In the genomic region with DNA sequence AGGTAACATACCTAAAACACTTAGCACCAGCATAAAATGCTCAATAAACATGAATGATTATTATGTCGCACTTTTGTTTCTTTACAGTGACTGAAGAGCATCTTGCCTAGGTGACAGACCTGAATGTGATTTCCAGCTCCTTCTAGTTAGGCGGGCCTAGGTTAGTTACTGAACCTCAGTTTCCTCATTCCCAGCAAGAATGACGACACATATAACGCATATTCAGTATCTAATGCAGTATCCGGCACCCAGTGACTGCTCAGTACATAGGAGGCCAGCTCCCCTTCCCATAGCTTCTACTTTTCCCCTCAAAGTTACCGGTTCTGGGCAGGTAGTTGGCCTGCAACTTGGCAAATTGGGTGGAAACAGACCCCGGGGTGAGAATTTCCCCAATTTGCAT, we compare ENCODE assay signal across 9 cellular contexts. TPM values are rescaled to one million over a fixed set of nuclear protein-coding genes. Genes with fewer than 3 reads are reported as not detected.
DNase-seq lines count a peak whose midpoint lies in the region; ATAC-seq and TF ChIP-seq lines count a peak whose summit lies in the region.
"Had no signal": no experiment of that assay in that cellular context is flagged by ENCODE, and none has a peak within 500 bp of the region (broad histone marks: within the 10 kb centered on the region; RNA-seq: fewer than 3 reads in every experiment).

No MANE protein-coding gene starts in this region.

- TF ChIP-seq CTCF in brain (conservative IDR thresholded peaks at IDR 0.05): no peak

- H3K36me3 Mint-ChIP-seq in CD8-positive, alpha-beta memory T cell: peaks cover 0 to 5% (median 0%) of the 10 kb centered on the region in 3 donors
- H3K36me3 Mint-ChIP-seq in brain: peaks cover 7% of the 10 kb centered on the region
- H3K36me3 Mint-ChIP-seq in naive thymus-derived CD4-positive, alpha-beta T cell: peaks cover 0 to 9% (median 0%) of the 10 kb centered on the region in 5 donors

- peak overlapping the region; percentile 19; the same call in 1 of the 2 replicates for H2AFZ ChIP-seq in Karpas-422 (ENCODE audit: low read length)

- peaks cover 18 to 28% (median 26%) of the 10 kb centered on the region in 3 donors for H3K4me1 Mint-ChIP-seq in CD8-positive, alpha-beta memory T cell
- peaks cover 29% of the 10 kb centered on the region for H3K4me1 Mint-ChIP-seq in brain
- H3K4me1 Mint-ChIP-seq in naive thymus-derived CD4-positive, alpha-beta T cell: peaks cover 0 to 32% (median 24%) of the 10 kb centered on the region in 7 donors

- no peaks in the 10 kb centered on the region for H3K27me3 Mint-ChIP-seq in CD8-positive, alpha-beta memory T cell
- H3K27me3 Mint-ChIP-seq in brain: peaks cover 6% of the 10 kb centered on the region
- no peaks in the 10 kb centered on the region for H3K27me3 Mint-ChIP-seq in naive thymus-derived CD4-positive, alpha-beta T cell

- H3K9ac ChIP-seq in Karpas-422 (ENCODE audit: low read length): peak overlapping the region; percentile 76

- H3K4me3 Mint-ChIP-seq in CD8-positive, alpha-beta memory T cell: peak overlapping the region in 6 of 7 donors; percentile 79 to 92 (median 87)
- peak overlapping the region; percentile 89 to 94 (median 93) for H3K4me3 Mint-ChIP-seq in brain
- H3K4me3 Mint-ChIP-seq in naive thymus-derived CD4-positive, alpha-beta T cell: peak overlapping the region; percentile 80 to 99 (median 94)

- H3K9me2 ChIP-seq in Karpas-422 (replicated peaks; ENCODE audit: insufficient read depth, low read length): no peaks in the 10 kb centered on the region

- no peak for ATAC-seq in naive thymus-derived CD4-positive, alpha-beta T cell
- ATAC-seq in HG02970 (IDR thresholded peaks at IDR 0.05; ENCODE audit: low FRiP score, unreplicated experiment): no peak
- no peak for ATAC-seq in GM18868 (IDR thresholded peaks at IDR 0.05; ENCODE audit: unreplicated experiment)

- intact Hi-C loops in naive thymus-derived CD4-positive, alpha-beta T cell (cut with micrococcal nuclease): no loop called here

- no peaks in the 10 kb centered on the region for H4K20me1 ChIP-seq in Karpas-422 (ENCODE audit: insufficient read depth, low read depth, low read length)

- no peaks in the 10 kb centered on the region for H3K9me3 ChIP-seq in CD8-positive, alpha-beta memory T cell (ENCODE audit: low read length)
- no peaks in the 10 kb centered on the region for H3K9me3 ChIP-seq in Karpas-422 (ENCODE audit: low read length)
- H3K9me3 ChIP-seq in naive thymus-derived CD4-positive, alpha-beta T cell (ENCODE audit: control insufficient read depth in 2 of 3, low read length in 3 of 3): no peaks in the 10 kb centered on the region

- H3K4me1 ChIP-seq in CD8-positive, alpha-beta memory T cell (ENCODE audit: insufficient read depth, low read length): peaks cover 9% of the 10 kb centered on the region
- H3K4me1 ChIP-seq in Karpas-422 (ENCODE audit: low read length): peaks cover 28% of the 10 kb centered on the region
- H3K4me1 ChIP-seq in naive thymus-derived CD4-positive, alpha-beta T cell (ENCODE audit: control insufficient read depth in 2 of 2, insufficient read depth in 2 of 2, low read length in 2 of 2): peaks cover 9 to 10% of the 10 kb centered on the region in 2 donors

- CTCF ChIA-PET in CD8-positive, alpha-beta memory T cell (lab: Charles Lee): no interaction called here
- CTCF ChIA-PET in naive thymus-derived CD4-positive, alpha-beta T cell (lab: Charles Lee): no interaction called here

- peak overlapping the region; percentile 73 for H3K4me2 ChIP-seq in Karpas-422 (ENCODE audit: low read depth, low read length, poor library complexity, severe bottlenecking)

- DNase-seq in CD8-positive, alpha-beta memory T cell: no peak
- DNase-seq in Karpas-422 (peak; percentile 65), mucosa of gallbladder (ENCODE audit: low spot score) (no peak), NCI-H524 treated with DMSO at 0.1 percent for 48 hours (lab: John Stamatoyannopoulos, UW) (no peak)
- no peak for DNase-seq in naive thymus-derived CD4-positive, alpha-beta T cell

- no peaks in the 10 kb centered on the region for H3K9me3 Mint-ChIP-seq in CD8-positive, alpha-beta memory T cell
- peaks cover 0 to 5% (median 0%) of the 10 kb centered on the region in 5 experiments for H3K9me3 Mint-ChIP-seq in brain
- H3K9me3 Mint-ChIP-seq in naive thymus-derived CD4-positive, alpha-beta T cell: no peaks in the 10 kb centered on the region

- H3K4me3 ChIP-seq in CD8-positive, alpha-beta memory T cell (ENCODE audit: low read length): peak overlapping the region; percentile 54
- H3K4me3 ChIP-seq in Karpas-422 (ENCODE audit: low read length): peak overlapping the region; percentile 74
- H3K4me3 ChIP-seq in naive thymus-derived CD4-positive, alpha-beta T cell (ENCODE audit: low read length): peak overlapping the region; percentile 78

- no peaks in the 10 kb centered on the region for H3K36me3 ChIP-seq in CD8-positive, alpha-beta memory T cell (ENCODE audit: insufficient read depth, low read length)
- no peaks in the 10 kb centered on the region for H3K36me3 ChIP-seq in Karpas-422 (ENCODE audit: insufficient read depth, low read length)
- H3K36me3 ChIP-seq in naive thymus-derived CD4-positive, alpha-beta T cell (ENCODE audit: control insufficient read depth in 2 of 3, insufficient read depth in 3 of 3, low read length in 3 of 3): no peaks in the 10 kb centered on the region

- no peaks in the 10 kb centered on the region for H3K27me3 ChIP-seq in CD8-positive, alpha-beta memory T cell (ENCODE audit: insufficient read depth, low read length, poor library complexity, severe bottlenecking)
- H3K27me3 ChIP-seq in Karpas-422 (ENCODE audit: low read length): no peaks in the 10 kb centered on the region
- no peaks in the 10 kb centered on the region for H3K27me3 ChIP-seq in naive thymus-derived CD4-positive, alpha-beta T cell (ENCODE audit: control insufficient read depth in 2 of 2, insufficient read depth in 2 of 2, low read length in 2 of 2)

- H3K79me2 ChIP-seq in Karpas-422 (ENCODE audit: low read length): peaks cover 51% of the 10 kb centered on the region

- H3K27ac ChIP-seq in CD8-positive, alpha-beta memory T cell (ENCODE audit: low read depth, low read length): peak overlapping the region; percentile 79
- H3K27ac ChIP-seq in Karpas-422 (ENCODE audit: low read length): peak overlapping the region; percentile 17; the same call in 1 of the 2 replicates
- no peak overlapping the region for H3K27ac ChIP-seq in naive thymus-derived CD4-positive, alpha-beta T cell (ENCODE audit: low read depth, low read length)

- POLR2A ChIA-PET in CD8-positive, alpha-beta memory T cell (lab: Charles Lee): interaction anchor here (0.6 kb wide), 1 partner anchor 950 kb away, joined by 4 read pairs; no protein-coding TSS in a partner anchor
- POLR2A ChIA-PET in naive thymus-derived CD4-positive, alpha-beta T cell (lab: Charles Lee): interaction anchor here (2.2 kb wide), 1 partner anchor 139 kb away, joined by 10 read pairs; the partner anchor contains the start of gene PAFAH2

- peak overlapping the region in 3 of 8 donors; percentile 43 to 79 (median 70) for H3K27ac Mint-ChIP-seq in CD8-positive, alpha-beta memory T cell
- H3K27ac Mint-ChIP-seq in brain: peak overlapping the region in 3 of 5 experiments; percentile 65 to 78 (median 67)
- peak overlapping the region in 6 of 9 donors; percentile 58 to 95 (median 80) for H3K27ac Mint-ChIP-seq in naive thymus-derived CD4-positive, alpha-beta T cell

RNA-seq across cellular contexts. Expression of gene AUNIP, which starts 0.8 kb away (rescaled TPM):
- 1 to 10 TPM; 7.3 to 7.4 TPM for total RNA-seq in CD8-positive, alpha-beta memory T cell
- not detected for polyA plus RNA-seq in CD8-positive, alpha-beta memory T cell
- 7.2 and 11.6 TPM in 2 replicates for total RNA-seq in Karpas-422 (2014; rRNA removed; shearing (Covaris generic); ENCODE audit: low replicate concordance)
- polyA plus RNA-seq in brain (ENCODE audit: insufficient read depth, low read depth, low replicate concordance): 2.8 TPM
- total RNA-seq in naive thymus-derived CD4-positive, alpha-beta T cell: 1 to 10 TPM in 1 of 5 experiments, under 1 TPM in 1, not detected in 3; 0.83 to 4.3 TPM
- polyA plus RNA-seq in naive thymus-derived CD4-positive, alpha-beta T cell: not detected
- 0.26 TPM for total RNA-seq in mucosa of gallbladder
- total RNA-seq: omental fat pad had no signal

RNA-seq across cellular contexts. Expression of gene PAQR7, which starts 17.0 kb away (rescaled TPM):
- total RNA-seq in CD8-positive, alpha-beta memory T cell: 1 to 10 TPM; 7.9 to 8.1 TPM
- polyA plus RNA-seq in CD8-positive, alpha-beta memory T cell: 0.09 TPM
- total RNA-seq in Karpas-422 (2014; rRNA removed; shearing (Covaris generic); ENCODE audit: low replicate concordance): 6.3 and 8.4 TPM in 2 replicates
- polyA plus RNA-seq in brain (ENCODE audit: insufficient read depth, low read depth, low replicate concordance): 7.7 TPM
- total RNA-seq in naive thymus-derived CD4-positive, alpha-beta T cell: 1 to 10 TPM; 3.4 to 6.0 (median 4.0) TPM
- polyA plus RNA-seq in naive thymus-derived CD4-positive, alpha-beta T cell: under 1 TPM; 0.21 to 0.51 TPM
- total RNA-seq in mucosa of gallbladder: 39.7 TPM

RNA-seq across cellular contexts. Expression of gene MTFR1L, which starts 38.7 kb away (rescaled TPM):
- 10 to 100 TPM; 30.2 to 33.5 TPM for total RNA-seq in CD8-positive, alpha-beta memory T cell
- 29.7 TPM for polyA plus RNA-seq in CD8-positive, alpha-beta memory T cell
- total RNA-seq in Karpas-422 (2014; rRNA removed; shearing (Covaris generic); ENCODE audit: low replicate concordance): 24.3 and 39.6 TPM in 2 replicates
- 81.4 TPM for polyA plus RNA-seq in brain (ENCODE audit: insufficient read depth, low read depth, low replicate concordance)
- total RNA-seq in naive thymus-derived CD4-positive, alpha-beta T cell: 10 to 100 TPM; 39.6 to 60.2 (median 42.3) TPM
- polyA plus RNA-seq in naive thymus-derived CD4-positive, alpha-beta T cell: 10 to 100 TPM; 42.4 to 51.2 TPM
- total RNA-seq in mucosa of gallbladder: 77.1 TPM

RNA-seq across cellular contexts. Expression of gene STMN1, which starts 47.7 kb away (rescaled TPM):
- total RNA-seq in CD8-positive, alpha-beta memory T cell: 100 to 1,000 TPM; 306 to 325 TPM
- polyA plus RNA-seq in CD8-positive, alpha-beta memory T cell: 88.7 TPM
- 160 and 173 TPM in 2 replicates for total RNA-seq in Karpas-422 (2014; rRNA removed; shearing (Covaris generic); ENCODE audit: low replicate concordance)
- 3,158 TPM for polyA plus RNA-seq in brain (ENCODE audit: insufficient read depth, low read depth, low replicate concordance)
- 100 to 1,000 TPM in 1 of 5 experiments, 10 to 100 TPM in 4; 29.3 to 347 (median 75.3) TPM for total RNA-seq in naive thymus-derived CD4-positive, alpha-beta T cell
- polyA plus RNA-seq in naive thymus-derived CD4-positive, alpha-beta T cell: 100 to 1,000 TPM; 247 to 289 TPM
- total RNA-seq in mucosa of gallbladder: 48.7 TPM

RNA-seq across cellular contexts. Expression of gene SELENON, which starts 58.5 kb away (rescaled TPM):
- 10 to 100 TPM; 10.6 to 11.7 TPM for total RNA-seq in CD8-positive, alpha-beta memory T cell
- polyA plus RNA-seq in CD8-positive, alpha-beta memory T cell: 4.6 TPM
- 2.7 and 5.1 TPM in 2 replicates for total RNA-seq in Karpas-422 (2014; rRNA removed; shearing (Covaris generic); ENCODE audit: low replicate concordance)
- polyA plus RNA-seq in brain (ENCODE audit: insufficient read depth, low read depth, low replicate concordance): 118 TPM
- total RNA-seq in naive thymus-derived CD4-positive, alpha-beta T cell: 10 to 100 TPM; 11.9 to 27.7 (median 25.8) TPM
- polyA plus RNA-seq in naive thymus-derived CD4-positive, alpha-beta T cell: 1 to 10 TPM; 2.6 to 5.6 TPM
- total RNA-seq in mucosa of gallbladder: 69.7 TPM
